In the genomic region with DNA sequence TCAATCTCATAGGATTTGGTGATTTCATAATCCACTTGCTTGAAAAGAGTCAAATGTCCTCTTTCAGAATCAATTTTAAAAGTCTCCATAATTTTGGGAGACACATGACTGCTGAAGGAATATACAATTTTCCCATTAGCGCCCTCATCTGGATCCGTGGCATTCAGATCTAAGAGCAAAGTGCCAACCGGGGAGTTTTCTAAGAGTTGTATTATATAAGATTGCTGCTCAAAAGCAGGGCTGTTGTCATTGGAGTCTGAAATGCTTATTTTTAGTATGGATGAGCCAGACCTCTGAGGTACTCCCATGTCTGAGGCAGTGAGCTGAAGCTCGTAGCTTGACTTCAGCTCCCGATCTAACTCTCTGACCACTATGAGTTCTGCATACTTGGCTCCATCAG, we compare ENCODE assay signal across 8 cellular contexts. TPM values are rescaled to one million over a fixed set of nuclear protein-coding genes. Genes with fewer than 3 reads are reported as not detected.
A peak's percentile ranks its signal among the peaks of the same experiment; 100 is the strongest.
DNase-seq lines count a peak whose midpoint lies in the region; ATAC-seq and TF ChIP-seq lines count a peak whose summit lies in the region.

No MANE protein-coding gene starts in this region.

- no peaks in the 10 kb centered on the region for H3K27me3 ChIP-seq in right cardiac atrium (ENCODE audit: control insufficient read depth, insufficient read depth)
- H3K27me3 ChIP-seq in sigmoid colon: no peaks in the 10 kb centered on the region

- TF ChIP-seq EP300 in sigmoid colon (IDR thresholded peaks at IDR 0.05): no peak

- no peak for TF ChIP-seq POLR2A in sigmoid colon (IDR thresholded peaks at IDR 0.05)

- H3K4me1 ChIP-seq in right cardiac atrium (ENCODE audit: control insufficient read depth, insufficient read depth, low read length) (no peaks in the 10 kb centered on the region), sigmoid colon (peaks cover 0 to 24% (median 16%) of the 10 kb centered on the region in 4 donors)

- 0 out of 2 replicates have a peak, but pooled peaks have one; percentile 24 for TF ChIP-seq CTCF in WI38 (IDR thresholded peaks at IDR 0.05; ENCODE audit: low read depth, low read length)
- TF ChIP-seq CTCF in sigmoid colon (IDR thresholded peaks at IDR 0.05): peak in 2 of 4 experiments; percentile 22 to 56

- ATAC-seq in right cardiac atrium (peak in 1 of 2 donors; percentile 17), GM18868 (IDR thresholded peaks at IDR 0.05; ENCODE audit: unreplicated experiment) (no peak), HG02840 (IDR thresholded peaks at IDR 0.05; ENCODE audit: low FRiP score, unreplicated experiment) (no peak), GM19455 (IDR thresholded peaks at IDR 0.05; ENCODE audit: unreplicated experiment) (no peak)

- intact Hi-C loops in right cardiac atrium (cut with DNase I) (no loop called here), sigmoid colon (cut with DNase I) (loop anchor here (5.0 to 10.0 kb wide), 8 partner anchors 81 to 1154 kb away; no protein-coding TSS in a partner anchor)

- H3K9me3 ChIP-seq in right cardiac atrium (ENCODE audit: control insufficient read depth, low read length): no peaks in the 10 kb centered on the region
- no peaks in the 10 kb centered on the region for H3K9me3 ChIP-seq in sigmoid colon

- peak; percentile 71 for DNase-seq in EH (ENCODE audit: low read depth)
- peak in 1 of 3 donors; percentile 51 for DNase-seq in right cardiac atrium
- no peak for DNase-seq in sigmoid colon
- no peak for DNase-seq in DMS53 (lab: John Stamatoyannopoulos, UW)

- 15% methylated on average over 5 of the region's 5 CpGs for whole genome bisulfite sequencing in right cardiac atrium
- 30 to 47% methylated on average over 5 of the region's 5 CpGs for WGBS in sigmoid colon, 2 donors

- H3K4me3 ChIP-seq in WI38 (ENCODE audit: low read depth, low read length): peak overlapping the region; percentile 86
- peak overlapping the region; percentile 85 for H3K4me3 ChIP-seq in right cardiac atrium (ENCODE audit: low read length)
- H3K4me3 ChIP-seq in sigmoid colon: peak overlapping the region; percentile 52 to 70 (median 63)

- H3K27ac ChIP-seq in right cardiac atrium (ENCODE audit: low read length): peak overlapping the region; percentile 45
- peak overlapping the region; percentile 80 to 87 (median 85) for H3K27ac ChIP-seq in sigmoid colon

- no peaks in the 10 kb centered on the region for H3K36me3 ChIP-seq in sigmoid colon

RNA-seq across cellular contexts. Expression of gene PCDH18, which starts 1.2 kb away (rescaled TPM):
- total RNA-seq in right cardiac atrium (1 to 10 TPM; 2.7 to 6.4 (median 4.5) TPM), sigmoid colon (100 to 1,000 TPM in 1 of 4 donors, 10 to 100 TPM in 3; 64.6 to 108 (median 70.4) TPM)
- polyA plus RNA-seq in right cardiac atrium (2.4 TPM), sigmoid colon (1 to 10 TPM; 1.8 to 4.7 (median 4.2) TPM)

Comparison
In these comparisons a context has a peak if more than half of its experiments do, and no peak if none do; other contexts are left out.
1. RNA of gene PCDH18, which starts 1.2 kb away (total RNA-seq): 64.6 to 108 TPM in sigmoid colon; 2.7 to 6.4 TPM in right cardiac atrium; every median in the first group is over 4 times any median in the second.
2. Peak in every context shown above with its lines, with median percentiles within 50 percentile points of each other: H3K4me3 ChIP-seq.